In the genomic region with DNA sequence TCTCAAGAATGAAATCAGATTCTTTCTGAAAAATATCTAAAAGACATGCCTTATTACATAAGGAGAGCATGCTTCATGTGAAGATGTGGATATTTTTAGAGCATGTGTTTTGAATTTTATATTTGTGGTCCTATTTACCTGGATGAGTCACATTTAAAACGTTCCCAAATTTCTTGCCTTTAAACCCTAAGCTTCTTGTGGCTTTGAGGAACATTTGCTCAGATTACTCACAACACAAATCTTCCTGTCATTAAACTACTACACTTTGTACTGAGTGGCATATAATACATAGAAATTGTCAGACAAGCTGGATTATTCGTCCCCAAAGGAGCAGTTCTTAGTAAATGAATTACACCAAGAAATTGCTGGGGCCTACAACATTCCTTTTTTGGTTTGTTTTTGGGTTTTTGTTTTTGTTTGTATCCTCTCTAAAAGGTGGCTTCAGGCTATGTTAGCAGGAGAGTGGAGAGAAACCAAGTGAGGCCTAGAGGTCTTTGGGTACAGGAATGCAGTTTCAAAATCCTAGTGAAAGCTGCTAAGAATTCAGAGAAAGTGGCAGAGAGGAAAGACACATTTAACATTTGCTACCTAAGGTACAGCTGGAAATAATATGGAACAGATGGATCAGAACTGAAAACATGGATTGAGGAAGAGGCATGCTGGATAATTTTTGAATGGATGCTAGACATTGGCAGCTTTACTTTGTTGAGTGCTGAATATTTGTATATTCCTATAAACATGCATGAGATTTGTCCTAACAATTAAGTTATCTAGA, we compare ENCODE assay signal across 15 cellular contexts.
DNase-seq lines count a peak whose midpoint lies in the region; ATAC-seq, FAIRE-seq and TF ChIP-seq lines count a peak whose summit lies in the region.
"Had no signal": no experiment of that assay in that cellular context is flagged by ENCODE, and none has a peak within 500 bp of the region (broad histone marks: within the 10 kb centered on the region; RNA-seq: fewer than 3 reads in every experiment).

No MANE protein-coding gene starts in this region.

- peaks cover 0 to 21% (median 9%) of the 10 kb centered on the region in 5 donors for H3K4me1 ChIP-seq in subcutaneous abdominal adipose tissue (ENCODE audit: control insufficient read depth in 5 of 5, insufficient read depth in 5 of 5, low read length in 5 of 5)
- peaks cover 4 to 10% of the 10 kb centered on the region in 2 donors for H3K4me1 ChIP-seq in thyroid gland

- H3K27ac Mint-ChIP-seq in activated T-helper 2 cell treated with anti-CD3 and anti-CD28 coated beads, Interferon-gamma antibody, Interleukin-2, Interleukin-4, amounts not matched to agents 10 μg/mL and 5 μg/mL and 100 μg/mL, durations not matched to agents 14 hours and 24 hours and 36 hours, result no peak overlapping the region
- H3K27ac Mint-ChIP-seq: activated CD4-positive, alpha-beta T cell treated with anti-CD3 and anti-CD28 coated beads, Interleukin-2, amount 10 ng/mL, durations not matched to agents 7 days and 5 days; activated T-helper 17 cell treated with anti-CD3 and anti-CD28 coated beads, Interleukin-2, amount 50 U/mL, for 72 hours; stimulated activated naive B cell treated with anti-CD40 and anti-IgM and Interleukin-4, amounts not matched to agents 10 μg/mL and 1 μg/mL and 100 μg/mL, for 72 hours had no signal

- H3K36me3 ChIP-seq in subcutaneous abdominal adipose tissue (ENCODE audit: control insufficient read depth in 5 of 5, insufficient read depth in 5 of 5, low read length in 5 of 5) (no peaks in the 10 kb centered on the region), thyroid gland (no peaks in the 10 kb centered on the region)
- H3K36me3 ChIP-seq: MG63 had no signal

- TF ChIP-seq POLR2A in thyroid gland (IDR thresholded peaks at IDR 0.05), result no peak

- no peaks in the 10 kb centered on the region for H3K36me3 Mint-ChIP-seq in activated T-helper 2 cell treated with anti-CD3 and anti-CD28 coated beads, Interferon-gamma antibody, Interleukin-2, Interleukin-4, amounts not matched to agents 10 μg/mL and 5 μg/mL and 100 μg/mL, durations not matched to agents 14 hours and 24 hours and 36 hours (ENCODE audit: low read depth)
- H3K36me3 Mint-ChIP-seq: stimulated activated naive B cell treated with anti-CD40 and anti-IgM and Interleukin-4, amounts not matched to agents 10 μg/mL and 1 μg/mL and 100 μg/mL, for 72 hours had no signal

- no peak overlapping the region for H3K9ac ChIP-seq in subcutaneous abdominal adipose tissue (ENCODE audit: low read length in 5 of 5)

- intact Hi-C loops in thyroid gland (cut with DNase I), result no loop called here
- intact Hi-C loops in activated T-helper 2 cell treated with anti-CD3 and anti-CD28 coated beads, Interferon-gamma antibody, Interleukin-2, Interleukin-4, amounts not matched to agents 10 μg/mL and 5 μg/mL and 100 μg/mL, durations not matched to agents 14 hours and 24 hours and 36 hours (cut with micrococcal nuclease), result no loop called here

- peak overlapping the region; percentile 37 for H3K27ac ChIP-seq in subcutaneous abdominal adipose tissue (ENCODE audit: low read depth, low read length)
- H3K27ac ChIP-seq in thyroid gland, result peak overlapping the region in 1 of 3 donors; percentile 14
- H3K27ac ChIP-seq: C4-2B had no signal

- H3K4me1 Mint-ChIP-seq in activated T-helper 2 cell treated with anti-CD3 and anti-CD28 coated beads, Interferon-gamma antibody, Interleukin-2, Interleukin-4, amounts not matched to agents 10 μg/mL and 5 μg/mL and 100 μg/mL, durations not matched to agents 14 hours and 24 hours and 36 hours (ENCODE audit: low read depth), result no peaks in the 10 kb centered on the region
- H3K4me1 Mint-ChIP-seq: activated CD4-positive, alpha-beta T cell treated with anti-CD3 and anti-CD28 coated beads, Interleukin-2, amount 10 ng/mL, durations not matched to agents 7 days and 5 days; activated T-helper 17 cell treated with anti-CD3 and anti-CD28 coated beads, Interleukin-2, amount 50 U/mL, for 72 hours; stimulated activated naive B cell treated with anti-CD40 and anti-IgM and Interleukin-4, amounts not matched to agents 10 μg/mL and 1 μg/mL and 100 μg/mL, for 72 hours had no signal

- 49 to 70% methylated on average over 2 of the region's 2 CpGs for WGBS in thyroid gland, 2 donors

- peak; percentile 75 for DNase-seq in fibroblast of mammary gland (ENCODE audit: low read depth)
- no peak for DNase-seq in thyroid gland
- DNase-seq in NCI-H2029 treated with DMSO at 0.1 percent for 48 hours (lab: John Stamatoyannopoulos, UW), result no peak
- DNase-seq in activated T-helper 2 cell treated with anti-CD3 and anti-CD28 coated beads, Interferon-gamma antibody, Interleukin-2, Interleukin-4, amounts not matched to agents 10 μg/mL and 5 μg/mL and 100 μg/mL, durations not matched to agents 14 hours and 24 hours and 36 hours (ENCODE audit: low spot score), result no peak
- DNase-seq: activated CD4-positive, alpha-beta T cell treated with anti-CD3 and anti-CD28 coated beads, Interleukin-2, amount 10 ng/mL, durations not matched to agents 7 days and 5 days; stimulated activated CD4-positive, alpha-beta T cell treated with anti-CD3 and anti-CD28 coated beads, Interleukin-4, amount 100 ng/mL, for 24 hours; stimulated activated naive B cell treated with anti-CD40 and anti-IgM and Interleukin-4, amounts not matched to agents 10 μg/mL and 1 μg/mL and 100 μg/mL, for 72 hours; T-helper 2 cell had no signal

- no peaks in the 10 kb centered on the region for H3K9me3 ChIP-seq in subcutaneous abdominal adipose tissue (ENCODE audit: control insufficient read depth in 5 of 5, low read length in 5 of 5)
- no peaks in the 10 kb centered on the region for H3K9me3 ChIP-seq in thyroid gland

- FAIRE-seq in G401.6 (lab: Jason Lieb, UNC), result peak; percentile 93

- no peaks in the 10 kb centered on the region for H3K27me3 ChIP-seq in subcutaneous abdominal adipose tissue (ENCODE audit: control insufficient read depth in 5 of 5, insufficient read depth in 4 of 5, low read length in 5 of 5)
- H3K27me3 ChIP-seq in thyroid gland, result no peaks in the 10 kb centered on the region
- H3K27me3 ChIP-seq: MG63 had no signal

- peaks cover 12% of the 10 kb centered on the region for H3K27me3 Mint-ChIP-seq in activated T-helper 2 cell treated with anti-CD3 and anti-CD28 coated beads, Interferon-gamma antibody, Interleukin-2, Interleukin-4, amounts not matched to agents 10 μg/mL and 5 μg/mL and 100 μg/mL, durations not matched to agents 14 hours and 24 hours and 36 hours (ENCODE audit: low read depth)

- H3K4me3 ChIP-seq in fibroblast of mammary gland (ENCODE audit: control insufficient read depth, low read depth, low read length) (no peak overlapping the region), subcutaneous abdominal adipose tissue (ENCODE audit: low read depth in 1 of 5, low read length in 5 of 5) (no peak overlapping the region), thyroid gland (replicated peaks in 1 of 3) (no peak overlapping the region)

- no peak for TF ChIP-seq CTCF in fibroblast of mammary gland (conservative IDR thresholded peaks at IDR 0.05; ENCODE audit: control insufficient read depth, insufficient read depth, low read depth, low read length)
- no peak for TF ChIP-seq CTCF in thyroid gland (IDR thresholded peaks at IDR 0.05)

- ATAC-seq in SK-N-SH treated with all-trans-retinoic acid at 6 μM for 48 hours (peak; percentile 9; the same call in 1 of the 3 replicates), GM19397 (IDR thresholded peaks at IDR 0.05; ENCODE audit: unreplicated experiment) (no peak)
- ATAC-seq: activated T-helper 17 cell treated with anti-CD3 and anti-CD28 coated beads, Interleukin-2, amount 50 U/mL, for 72 hours; stimulated activated naive B cell treated with anti-CD40 and anti-IgM and Interleukin-4, amounts not matched to agents 10 μg/mL and 1 μg/mL and 100 μg/mL, for 72 hours had no signal

- no peaks in the 10 kb centered on the region for H3K9me3 Mint-ChIP-seq in activated T-helper 2 cell treated with anti-CD3 and anti-CD28 coated beads, Interferon-gamma antibody, Interleukin-2, Interleukin-4, amounts not matched to agents 10 μg/mL and 5 μg/mL and 100 μg/mL, durations not matched to agents 14 hours and 24 hours and 36 hours
- H3K9me3 Mint-ChIP-seq: activated CD4-positive, alpha-beta T cell treated with anti-CD3 and anti-CD28 coated beads, Interleukin-2, amount 10 ng/mL, durations not matched to agents 7 days and 5 days; activated T-helper 17 cell treated with anti-CD3 and anti-CD28 coated beads, Interleukin-2, amount 50 U/mL, for 72 hours had no signal

- no peak overlapping the region for H3K4me3 Mint-ChIP-seq in activated T-helper 2 cell treated with anti-CD3 and anti-CD28 coated beads, Interferon-gamma antibody, Interleukin-2, Interleukin-4, amounts not matched to agents 10 μg/mL and 5 μg/mL and 100 μg/mL, durations not matched to agents 14 hours and 24 hours and 36 hours (ENCODE audit: low read depth)
- H3K4me3 Mint-ChIP-seq: activated CD4-positive, alpha-beta T cell treated with anti-CD3 and anti-CD28 coated beads, Interleukin-2, amount 10 ng/mL, durations not matched to agents 7 days and 5 days; activated T-helper 17 cell treated with anti-CD3 and anti-CD28 coated beads, Interleukin-2, amount 50 U/mL, for 72 hours; stimulated activated naive B cell treated with anti-CD40 and anti-IgM and Interleukin-4, amounts not matched to agents 10 μg/mL and 1 μg/mL and 100 μg/mL, for 72 hours had no signal

TF ChIP-seq in SK-N-SH treated with all-trans-retinoic acid at 6 μM for 48 hours, 23 proteins besides CTCF, POLR2A, EP300 and RAD21 (continues in another document):
- TF ChIP-seq, protein P1, sequence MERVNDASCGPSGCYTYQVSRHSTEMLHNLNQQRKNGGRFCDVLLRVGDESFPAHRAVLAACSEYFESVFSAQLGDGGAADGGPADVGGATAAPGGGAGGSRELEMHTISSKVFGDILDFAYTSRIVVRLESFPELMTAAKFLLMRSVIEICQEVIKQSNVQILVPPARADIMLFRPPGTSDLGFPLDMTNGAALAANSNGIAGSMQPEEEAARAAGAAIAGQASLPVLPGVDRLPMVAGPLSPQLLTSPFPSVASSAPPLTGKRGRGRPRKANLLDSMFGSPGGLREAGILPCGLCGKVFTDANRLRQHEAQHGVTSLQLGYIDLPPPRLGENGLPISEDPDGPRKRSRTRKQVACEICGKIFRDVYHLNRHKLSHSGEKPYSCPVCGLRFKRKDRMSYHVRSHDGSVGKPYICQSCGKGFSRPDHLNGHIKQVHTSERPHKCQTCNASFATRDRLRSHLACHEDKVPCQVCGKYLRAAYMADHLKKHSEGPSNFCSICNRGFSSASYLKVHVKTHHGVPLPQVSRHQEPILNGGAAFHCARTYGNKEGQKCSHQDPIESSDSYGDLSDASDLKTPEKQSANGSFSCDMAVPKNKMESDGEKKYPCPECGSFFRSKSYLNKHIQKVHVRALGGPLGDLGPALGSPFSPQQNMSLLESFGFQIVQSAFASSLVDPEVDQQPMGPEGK (CRISPR knock-in tag; IDR thresholded peaks at IDR 0.05; ENCODE audit: borderline replicate concordance), result no peak
- TF ChIP-seq GLIS3 (CRISPR knock-in tag; IDR thresholded peaks at IDR 0.05), result no peak
- no peak for TF ChIP-seq ESRRG (CRISPR knock-in tag; IDR thresholded peaks at IDR 0.05)
- no peak for TF ChIP-seq ZFP30 (CRISPR knock-in tag; IDR thresholded peaks at IDR 0.05)
- no peak for TF ChIP-seq ZNF70 (CRISPR knock-in tag; IDR thresholded peaks at IDR 0.05)
- TF ChIP-seq OSR1 (CRISPR knock-in tag; IDR thresholded peaks at IDR 0.05), result no peak
- no peak for TF ChIP-seq PPARA (CRISPR knock-in tag; IDR thresholded peaks at IDR 0.05; ENCODE audit: borderline replicate concordance)
